Comparison of ENCODE assay signal across 2 cellular contexts in the genomic region with DNA sequence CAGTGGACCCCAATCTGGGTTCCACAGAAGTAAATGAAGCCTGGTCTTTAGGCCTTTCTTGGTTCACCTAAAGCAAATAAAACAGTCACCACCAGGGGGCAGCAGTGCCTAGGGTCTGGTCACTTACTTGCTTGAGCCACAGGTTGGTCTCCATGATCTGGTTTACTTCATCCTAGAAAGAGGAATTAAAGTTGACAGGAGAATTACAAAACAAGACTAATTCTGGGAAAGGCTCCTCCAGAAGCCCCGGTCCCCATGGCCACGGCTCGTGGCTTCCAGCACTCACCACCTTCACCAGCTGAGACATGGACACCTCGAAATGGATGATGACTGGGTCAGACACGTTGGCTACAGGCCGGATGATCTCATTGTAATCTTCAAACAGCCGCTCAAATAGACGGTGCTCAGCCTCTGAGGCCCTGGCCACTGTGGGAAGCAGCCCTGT.
TF ChIP-seq lines count a peak whose summit lies in the region.

No MANE protein-coding gene starts in this region.

TF ChIP-seq in HEK293, 187 proteins besides CTCF, POLR2A, EP300 and RAD21 (continued from another document and continues in another):
- no peak for TF ChIP-seq ZNF23 (tag by site-specific recombination; IDR thresholded peaks at IDR 0.05; ENCODE audit: borderline replicate concordance)
- TF ChIP-seq, protein P1, sequence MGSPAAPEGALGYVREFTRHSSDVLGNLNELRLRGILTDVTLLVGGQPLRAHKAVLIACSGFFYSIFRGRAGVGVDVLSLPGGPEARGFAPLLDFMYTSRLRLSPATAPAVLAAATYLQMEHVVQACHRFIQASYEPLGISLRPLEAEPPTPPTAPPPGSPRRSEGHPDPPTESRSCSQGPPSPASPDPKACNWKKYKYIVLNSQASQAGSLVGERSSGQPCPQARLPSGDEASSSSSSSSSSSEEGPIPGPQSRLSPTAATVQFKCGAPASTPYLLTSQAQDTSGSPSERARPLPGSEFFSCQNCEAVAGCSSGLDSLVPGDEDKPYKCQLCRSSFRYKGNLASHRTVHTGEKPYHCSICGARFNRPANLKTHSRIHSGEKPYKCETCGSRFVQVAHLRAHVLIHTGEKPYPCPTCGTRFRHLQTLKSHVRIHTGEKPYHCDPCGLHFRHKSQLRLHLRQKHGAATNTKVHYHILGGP (tag by site-specific recombination; IDR thresholded peaks at IDR 0.05): no peak
- TF ChIP-seq, protein P2, sequence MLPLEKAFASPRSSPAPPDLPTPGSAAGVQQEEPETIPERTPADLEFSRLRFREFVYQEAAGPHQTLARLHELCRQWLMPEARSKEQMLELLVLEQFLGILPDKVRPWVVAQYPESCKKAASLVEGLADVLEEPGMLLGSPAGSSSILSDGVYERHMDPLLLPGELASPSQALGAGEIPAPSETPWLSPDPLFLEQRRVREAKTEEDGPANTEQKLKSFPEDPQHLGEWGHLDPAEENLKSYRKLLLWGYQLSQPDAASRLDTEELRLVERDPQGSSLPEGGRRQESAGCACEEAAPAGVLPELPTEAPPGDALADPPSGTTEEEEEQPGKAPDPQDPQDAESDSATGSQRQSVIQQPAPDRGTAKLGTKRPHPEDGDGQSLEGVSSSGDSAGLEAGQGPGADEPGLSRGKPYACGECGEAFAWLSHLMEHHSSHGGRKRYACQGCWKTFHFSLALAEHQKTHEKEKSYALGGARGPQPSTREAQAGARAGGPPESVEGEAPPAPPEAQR (tag by site-specific recombination; IDR thresholded peaks at IDR 0.05): no peak
- TF ChIP-seq, protein P3, sequence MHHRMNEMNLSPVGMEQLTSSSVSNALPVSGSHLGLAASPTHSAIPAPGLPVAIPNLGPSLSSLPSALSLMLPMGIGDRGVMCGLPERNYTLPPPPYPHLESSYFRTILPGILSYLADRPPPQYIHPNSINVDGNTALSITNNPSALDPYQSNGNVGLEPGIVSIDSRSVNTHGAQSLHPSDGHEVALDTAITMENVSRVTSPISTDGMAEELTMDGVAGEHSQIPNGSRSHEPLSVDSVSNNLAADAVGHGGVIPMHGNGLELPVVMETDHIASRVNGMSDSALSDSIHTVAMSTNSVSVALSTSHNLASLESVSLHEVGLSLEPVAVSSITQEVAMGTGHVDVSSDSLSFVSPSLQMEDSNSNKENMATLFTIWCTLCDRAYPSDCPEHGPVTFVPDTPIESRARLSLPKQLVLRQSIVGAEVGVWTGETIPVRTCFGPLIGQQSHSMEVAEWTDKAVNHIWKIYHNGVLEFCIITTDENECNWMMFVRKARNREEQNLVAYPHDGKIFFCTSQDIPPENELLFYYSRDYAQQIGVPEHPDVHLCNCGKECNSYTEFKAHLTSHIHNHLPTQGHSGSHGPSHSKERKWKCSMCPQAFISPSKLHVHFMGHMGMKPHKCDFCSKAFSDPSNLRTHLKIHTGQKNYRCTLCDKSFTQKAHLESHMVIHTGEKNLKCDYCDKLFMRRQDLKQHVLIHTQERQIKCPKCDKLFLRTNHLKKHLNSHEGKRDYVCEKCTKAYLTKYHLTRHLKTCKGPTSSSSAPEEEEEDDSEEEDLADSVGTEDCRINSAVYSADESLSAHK (tag by site-specific recombination; IDR thresholded peaks at IDR 0.05): no peak
- TF ChIP-seq ZNF274 (IDR thresholded peaks at IDR 0.05; ENCODE audit: low read length): no peak
- TF ChIP-seq ZNF274 (tag by site-specific recombination; IDR thresholded peaks at IDR 0.05; ENCODE audit: borderline replicate concordance): no peak
- TF ChIP-seq OSR2 (tag by site-specific recombination; IDR thresholded peaks at IDR 0.05): 0 out of 2 replicates have a peak, but pooled peaks have one; percentile 35
- no peak for TF ChIP-seq SALL2 (tag by site-specific recombination; IDR thresholded peaks at IDR 0.05; ENCODE audit: borderline replicate concordance)
- TF ChIP-seq ZNF223 (tag by site-specific recombination; IDR thresholded peaks at IDR 0.05): no peak
- no peak for TF ChIP-seq ZBTB1 (tag by site-specific recombination; IDR thresholded peaks at IDR 0.05)
- TF ChIP-seq, protein P4, sequence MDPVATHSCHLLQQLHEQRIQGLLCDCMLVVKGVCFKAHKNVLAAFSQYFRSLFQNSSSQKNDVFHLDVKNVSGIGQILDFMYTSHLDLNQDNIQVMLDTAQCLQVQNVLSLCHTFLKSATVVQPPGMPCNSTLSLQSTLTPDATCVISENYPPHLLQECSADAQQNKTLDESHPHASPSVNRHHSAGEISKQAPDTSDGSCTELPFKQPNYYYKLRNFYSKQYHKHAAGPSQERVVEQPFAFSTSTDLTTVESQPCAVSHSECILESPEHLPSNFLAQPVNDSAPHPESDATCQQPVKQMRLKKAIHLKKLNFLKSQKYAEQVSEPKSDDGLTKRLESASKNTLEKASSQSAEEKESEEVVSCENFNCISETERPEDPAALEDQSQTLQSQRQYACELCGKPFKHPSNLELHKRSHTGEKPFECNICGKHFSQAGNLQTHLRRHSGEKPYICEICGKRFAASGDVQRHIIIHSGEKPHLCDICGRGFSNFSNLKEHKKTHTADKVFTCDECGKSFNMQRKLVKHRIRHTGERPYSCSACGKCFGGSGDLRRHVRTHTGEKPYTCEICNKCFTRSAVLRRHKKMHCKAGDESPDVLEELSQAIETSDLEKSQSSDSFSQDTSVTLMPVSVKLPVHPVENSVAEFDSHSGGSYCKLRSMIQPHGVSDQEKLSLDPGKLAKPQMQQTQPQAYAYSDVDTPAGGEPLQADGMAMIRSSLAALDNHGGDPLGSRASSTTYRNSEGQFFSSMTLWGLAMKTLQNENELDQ (tag by site-specific recombination; IDR thresholded peaks at IDR 0.05; ENCODE audit: low read depth): no peak
- TF ChIP-seq ZNF175 (tag by site-specific recombination; IDR thresholded peaks at IDR 0.05): no peak
- TF ChIP-seq WT1 (tag by site-specific recombination; IDR thresholded peaks at IDR 0.05): no peak
- no peak for TF ChIP-seq RBAK (tag by site-specific recombination; IDR thresholded peaks at IDR 0.05)
- TF ChIP-seq SP7 (tag by site-specific recombination; IDR thresholded peaks at IDR 0.05): no peak

TF ChIP-seq in liver, 16 proteins besides CTCF, POLR2A, EP300 and RAD21 (continued from another document):
- TF ChIP-seq, protein P5, sequence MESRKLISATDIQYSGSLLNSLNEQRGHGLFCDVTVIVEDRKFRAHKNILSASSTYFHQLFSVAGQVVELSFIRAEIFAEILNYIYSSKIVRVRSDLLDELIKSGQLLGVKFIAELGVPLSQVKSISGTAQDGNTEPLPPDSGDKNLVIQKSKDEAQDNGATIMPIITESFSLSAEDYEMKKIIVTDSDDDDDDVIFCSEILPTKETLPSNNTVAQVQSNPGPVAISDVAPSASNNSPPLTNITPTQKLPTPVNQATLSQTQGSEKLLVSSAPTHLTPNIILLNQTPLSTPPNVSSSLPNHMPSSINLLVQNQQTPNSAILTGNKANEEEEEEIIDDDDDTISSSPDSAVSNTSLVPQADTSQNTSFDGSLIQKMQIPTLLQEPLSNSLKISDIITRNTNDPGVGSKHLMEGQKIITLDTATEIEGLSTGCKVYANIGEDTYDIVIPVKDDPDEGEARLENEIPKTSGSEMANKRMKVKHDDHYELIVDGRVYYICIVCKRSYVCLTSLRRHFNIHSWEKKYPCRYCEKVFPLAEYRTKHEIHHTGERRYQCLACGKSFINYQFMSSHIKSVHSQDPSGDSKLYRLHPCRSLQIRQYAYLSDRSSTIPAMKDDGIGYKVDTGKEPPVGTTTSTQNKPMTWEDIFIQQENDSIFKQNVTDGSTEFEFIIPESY (IDR thresholded peaks at IDR 0.05): no peak
- TF ChIP-seq EGR1 (IDR thresholded peaks at IDR 0.05; ENCODE audit: low read depth in 2 of 2) (no peak), NR2F2 (IDR thresholded peaks at IDR 0.05) (no peak), GABPA (IDR thresholded peaks at IDR 0.05 in 1 of 2, conservative IDR thresholded peaks at IDR 0.05 in 1 of 2) (no peak), TAF1 (conservative IDR thresholded peaks at IDR 0.05) (no peak), HNF4A (conservative IDR thresholded peaks at IDR 0.05) (no peak), HNF4G (IDR thresholded peaks at IDR 0.05) (no peak)
- TF ChIP-seq, protein P6, sequence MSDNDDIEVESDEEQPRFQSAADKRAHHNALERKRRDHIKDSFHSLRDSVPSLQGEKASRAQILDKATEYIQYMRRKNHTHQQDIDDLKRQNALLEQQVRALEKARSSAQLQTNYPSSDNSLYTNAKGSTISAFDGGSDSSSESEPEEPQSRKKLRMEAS (IDR thresholded peaks at IDR 0.05): no peak
